13 cellular contexts compared by ENCODE assay signal in genomic region chr2:43331428-43331827, GRCh38.
DNase-seq lines count a peak whose midpoint lies in the region; ATAC-seq and TF ChIP-seq lines count a peak whose summit lies in the region.
"Had no signal": no experiment of that assay in that cellular context is flagged by ENCODE, and none has a peak within 500 bp of the region (broad histone marks: within the 10 kb centered on the region; RNA-seq: fewer than 3 reads in every experiment).

No MANE protein-coding gene starts in this region.

- peaks cover 0 to under 1% (median 0%) of the 10 kb centered on the region in 11 experiments; a peak in 1 of 22 replicates for H3K9me3 ChIP-seq in BLaER1 treated with 17β-estradiol and CSF1 and Interleukin-3, amounts not matched to agents 10 nM and 100 nM (replicated peaks in 1 of 11)
- H3K9me3 ChIP-seq in esophagus muscularis mucosa (no peaks in the 10 kb centered on the region), muscle layer of colon (ENCODE audit: low read length) (no peaks in the 10 kb centered on the region), endodermal cell (ENCODE audit: control insufficient read depth, low read length) (no peaks in the 10 kb centered on the region)
- H3K9me3 ChIP-seq: adrenal gland had no signal

- H3K27me3 ChIP-seq in BLaER1 treated with 17β-estradiol and CSF1 and Interleukin-3, amounts not matched to agents 10 nM and 100 nM, result no peaks in the 10 kb centered on the region
- no peaks in the 10 kb centered on the region for H3K27me3 ChIP-seq in esophagus muscularis mucosa
- no peaks in the 10 kb centered on the region for H3K27me3 ChIP-seq in muscle layer of colon (ENCODE audit: control insufficient read depth in 1 of 2, insufficient read depth in 2 of 2, low read length in 2 of 2)
- H3K27me3 ChIP-seq in endodermal cell (ENCODE audit: control insufficient read depth, insufficient read depth, low read length, poor library complexity, severe bottlenecking), result no peaks in the 10 kb centered on the region
- H3K27me3 ChIP-seq: adrenal gland had no signal

- H3K36me3 ChIP-seq in BLaER1 treated with 17β-estradiol and CSF1 and Interleukin-3, amounts not matched to agents 10 nM and 100 nM, result peaks cover 0 to 18% (median 9%) of the 10 kb centered on the region in 11 experiments; a peak in 9 of 22 replicates
- H3K36me3 ChIP-seq in esophagus muscularis mucosa (no peaks in the 10 kb centered on the region), muscle layer of colon (ENCODE audit: insufficient read depth, low read length) (no peaks in the 10 kb centered on the region), endodermal cell (ENCODE audit: control insufficient read depth, insufficient read depth, low read length) (no peaks in the 10 kb centered on the region)
- H3K36me3 ChIP-seq: adrenal gland had no signal

- H3K4me2 ChIP-seq in BLaER1 treated with 17β-estradiol and CSF1 and Interleukin-3, amounts not matched to agents 10 nM and 100 nM, result peak overlapping the region in 10 of 11 experiments; percentile 1 to 88 (median 80); a peak in 17 of 22 replicates

- no peak overlapping the region for H3K27ac Mint-ChIP-seq in endodermal cell
- H3K27ac Mint-ChIP-seq: activated CD8-positive, alpha-beta T cell treated with anti-CD3 and anti-CD28 coated beads for 36 hours had no signal

- TF ChIP-seq EP300 in esophagus muscularis mucosa (IDR thresholded peaks at IDR 0.05), result no peak

- H3K9me3 Mint-ChIP-seq in endodermal cell, result no peaks in the 10 kb centered on the region
- H3K9me3 Mint-ChIP-seq: activated CD8-positive, alpha-beta T cell treated with anti-CD3 and anti-CD28 coated beads for 36 hours had no signal

- TF ChIP-seq CTCF in esophagus muscularis mucosa (IDR thresholded peaks at IDR 0.05), result no peak
- TF ChIP-seq CTCF in endodermal cell (conservative IDR thresholded peaks at IDR 0.05), result no peak

- H3K27me3 Mint-ChIP-seq in endodermal cell (ENCODE audit: insufficient read depth), result no peaks in the 10 kb centered on the region
- H3K27me3 Mint-ChIP-seq: activated CD8-positive, alpha-beta T cell treated with anti-CD3 and anti-CD28 coated beads for 36 hours had no signal

- intact Hi-C loops in esophagus muscularis mucosa (cut with DNase I), result no loop called here

- no peak overlapping the region for H3K4me3 Mint-ChIP-seq in endodermal cell
- H3K4me3 Mint-ChIP-seq: activated CD8-positive, alpha-beta T cell treated with anti-CD3 and anti-CD28 coated beads for 36 hours had no signal

- TF ChIP-seq POLR2A in esophagus muscularis mucosa (IDR thresholded peaks at IDR 0.05; ENCODE audit: low read depth), result no peak

- peaks cover 37% of the 10 kb centered on the region for H3K4me1 Mint-ChIP-seq in endodermal cell

- H3K27ac ChIP-seq in BLaER1 treated with 17β-estradiol and CSF1 and Interleukin-3, amounts not matched to agents 10 nM and 100 nM, result peak overlapping the region; percentile 77 to 95 (median 88); a peak in 19 of 22 replicates
- peak overlapping the region; percentile 73 to 83 (median 79) for H3K27ac ChIP-seq in esophagus muscularis mucosa (replicated peaks in 1 of 4)
- H3K27ac ChIP-seq in muscle layer of colon (ENCODE audit: low read depth, low read length), result peak overlapping the region; percentile 45
- no peak overlapping the region for H3K27ac ChIP-seq in endodermal cell (ENCODE audit: low read depth, low read length)
- H3K27ac ChIP-seq: GM23248 had no signal

- peak; percentile 97 for DNase-seq in OCI-M1 (lab: John Stamatoyannopoulos, UW)
- DNase-seq in esophagus muscularis mucosa (ENCODE audit: extremely low spot score), result no peak
- no peak for DNase-seq in endodermal cell
- no peak for DNase-seq in activated CD4-positive, alpha-beta T cell treated with anti-CD3 and anti-CD28 coated beads for 1 hour
- no peak for DNase-seq in epidermal melanocyte (ENCODE audit: insufficient read length, low spot score)
- DNase-seq: activated CD8-positive, alpha-beta T cell treated with anti-CD3 and anti-CD28 coated beads for 36 hours; GM23248; occipital lobe; SW 1271 had no signal

- no peak for ATAC-seq in GM18520 (IDR thresholded peaks at IDR 0.05; ENCODE audit: unreplicated experiment)
- ATAC-seq: activated CD8-positive, alpha-beta T cell treated with anti-CD3 and anti-CD28 coated beads for 36 hours had no signal

- H4K20me1 ChIP-seq in BLaER1 treated with 17β-estradiol and CSF1 and Interleukin-3, amounts not matched to agents 10 nM and 100 nM, result no peaks in the 10 kb centered on the region

- 97% methylated on average over 1 of the region's 1 CpG for WGBS in esophagus muscularis mucosa
- WGBS in endodermal cell (ENCODE audit: insufficient coverage in 1 of 2, insufficient read length in 1 of 2), 2 experiments, result 83 to 94% methylated on average over 1 of the region's 1 CpG

- H3K9ac ChIP-seq in BLaER1 treated with 17β-estradiol and CSF1 and Interleukin-3, amounts not matched to agents 10 nM and 100 nM, result peak overlapping the region in 1 of 11 experiments; percentile 5; a peak in 1 of 22 replicates
- H3K9ac ChIP-seq in muscle layer of colon (ENCODE audit: low read length), result no peak overlapping the region
- no peak overlapping the region for H3K9ac ChIP-seq in endodermal cell (ENCODE audit: extremely low read depth, low read length, poor library complexity, severe bottlenecking)
- H3K9ac ChIP-seq: GM23248 had no signal

- H3K4me1 ChIP-seq in BLaER1 treated with 17β-estradiol and CSF1 and Interleukin-3, amounts not matched to agents 10 nM and 100 nM, result peaks cover 35 to 85% (median 60%) of the 10 kb centered on the region in 10 experiments
- H3K4me1 ChIP-seq in esophagus muscularis mucosa (peaks cover 63 to 90% (median 80%) of the 10 kb centered on the region in 4 donors), muscle layer of colon (ENCODE audit: insufficient read depth, low read length) (peaks cover 79% of the 10 kb centered on the region), endodermal cell (ENCODE audit: control insufficient read depth, insufficient read depth, low read length) (peaks cover 3% of the 10 kb centered on the region)

- no peaks in the 10 kb centered on the region for H3K36me3 Mint-ChIP-seq in endodermal cell (ENCODE audit: low read depth)

- H3K4me3 ChIP-seq in BLaER1 treated with 17β-estradiol and CSF1 and Interleukin-3, amounts not matched to agents 10 nM and 100 nM, result no peak overlapping the region
- H3K4me3 ChIP-seq in esophagus muscularis mucosa (no peak overlapping the region), muscle layer of colon (ENCODE audit: low read depth in 1 of 2, low read length in 2 of 2) (no peak overlapping the region), endodermal cell (ENCODE audit: low read length) (no peak overlapping the region)
- H3K4me3 ChIP-seq: adrenal gland, GM23248 had no signal
